ENCODE assay signal across 1 cellular context in the genomic region with DNA sequence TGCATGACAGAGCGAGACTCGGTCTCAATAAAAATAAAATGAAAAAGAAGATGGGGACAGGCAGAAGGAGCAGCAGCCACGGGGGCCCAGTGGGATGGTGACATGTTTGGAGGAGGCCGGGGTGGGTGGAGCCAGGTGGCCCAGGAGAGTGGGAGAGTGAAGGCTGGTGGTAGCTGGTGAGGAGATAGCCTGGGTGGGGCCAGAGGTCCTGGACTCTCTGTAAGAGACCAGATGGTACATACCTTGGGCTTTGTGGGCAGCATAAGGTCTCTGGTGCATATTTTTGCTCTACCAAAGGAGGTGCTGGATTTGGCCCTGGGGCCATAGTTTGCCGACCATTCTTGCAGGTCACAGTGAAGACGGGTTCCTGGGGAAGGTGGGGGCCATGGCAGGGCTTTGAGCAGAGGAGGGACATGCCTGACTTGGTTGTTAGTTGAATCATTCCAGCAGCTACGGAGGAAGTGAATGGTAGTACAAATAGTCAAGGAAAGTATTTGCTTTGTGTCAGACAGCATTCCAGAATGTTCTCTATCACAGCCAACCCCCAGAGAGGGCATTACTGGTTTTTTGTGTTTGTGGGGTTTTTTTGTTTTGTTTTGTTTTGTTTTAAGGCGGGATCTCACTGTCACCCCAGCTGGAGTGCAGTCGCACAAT.
TF ChIP-seq lines count a peak whose summit lies in the region.

No MANE protein-coding gene starts in this region.

TF ChIP-seq in SK-N-SH treated with all-trans-retinoic acid at 6 μM for 48 hours, 23 proteins besides CTCF, POLR2A, EP300 and RAD21 (continued from another document):
- no peak for TF ChIP-seq PPARA (CRISPR knock-in tag; IDR thresholded peaks at IDR 0.05; ENCODE audit: borderline replicate concordance)
- no peak for TF ChIP-seq ZNF8 (CRISPR knock-in tag; IDR thresholded peaks at IDR 0.05)
- no peak for TF ChIP-seq SNAI2 (CRISPR knock-in tag; IDR thresholded peaks at IDR 0.05)
- no peak for TF ChIP-seq CSRNP3 (CRISPR knock-in tag; IDR thresholded peaks at IDR 0.05)
- TF ChIP-seq ZFP3 (CRISPR knock-in tag; IDR thresholded peaks at IDR 0.05): no peak
- TF ChIP-seq TCF4 (CRISPR knock-in tag; IDR thresholded peaks at IDR 0.05; ENCODE audit: borderline replicate concordance): no peak
- TF ChIP-seq POU6F1 (CRISPR knock-in tag; IDR thresholded peaks at IDR 0.05; ENCODE audit: borderline replicate concordance, low read depth): no peak
- no peak for TF ChIP-seq RARB (CRISPR knock-in tag; IDR thresholded peaks at IDR 0.05)
- TF ChIP-seq OSR1 (CRISPR knock-in tag; IDR thresholded peaks at IDR 0.05): no peak
TF ChIP-seq in SK-N-SH treated with all-trans-retinoic acid at 6 μM for 48 hours: peak in this region for 0.
